Comparison of ENCODE assay signal across 1 cellular context in genomic region chr11:73288873-73289707, GRCh38.
TF ChIP-seq lines count a peak whose summit lies in the region.

No MANE protein-coding gene starts in this region.

TF ChIP-seq in endothelial cell of umbilical vein, 7 proteins besides CTCF, POLR2A, EP300 and RAD21:
- TF ChIP-seq MAX (IDR thresholded peaks at IDR 0.05; ENCODE audit: insufficient read depth, insufficient read length) (no peak), POLR2AphosphoS5 (IDR thresholded peaks at IDR 0.05; ENCODE audit: insufficient read depth, low read depth, low read length) (no peak), JUN (IDR thresholded peaks at IDR 0.05; ENCODE audit: borderline replicate concordance, insufficient read depth, insufficient read length, low read depth) (no peak), EZH2 (IDR thresholded peaks at IDR 0.05; ENCODE audit: borderline replicate concordance, low read depth, low read length, severe bottlenecking) (no peak), GATA2 (IDR thresholded peaks at IDR 0.05; ENCODE audit: insufficient read depth, insufficient read length, low read depth, low read length) (no peak), MYC (IDR thresholded peaks at IDR 0.05; ENCODE audit: low read depth, low read length) (no peak), FOS (IDR thresholded peaks at IDR 0.05; ENCODE audit: borderline replicate concordance, insufficient read depth, low read length) (no peak)
